ENCODE assay signal across 8 cellular contexts in the genomic region with DNA sequence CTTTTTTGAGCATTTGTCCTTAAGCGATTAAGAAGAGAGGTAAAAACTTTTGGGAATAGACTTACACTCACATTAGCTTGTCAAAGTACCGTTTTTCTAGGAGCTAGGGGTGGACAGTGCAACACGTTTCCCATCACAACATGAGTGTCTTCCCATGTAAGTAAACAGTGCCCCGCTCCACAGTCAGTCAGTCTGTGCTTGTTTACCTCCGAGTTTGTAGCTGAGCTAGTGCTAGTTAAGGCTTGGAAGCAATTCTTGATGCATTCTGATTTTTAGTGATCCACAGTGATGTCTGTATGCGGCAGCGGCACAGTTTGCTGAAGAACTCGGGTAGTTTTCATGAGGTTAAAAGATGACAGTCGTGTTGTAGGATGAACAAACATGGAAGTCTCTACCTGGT. TPM values are rescaled to one million over a fixed set of nuclear protein-coding genes. Genes with fewer than 3 reads are reported as not detected.
DNase-seq lines count a peak whose midpoint lies in the region; ATAC-seq and TF ChIP-seq lines count a peak whose summit lies in the region.

No MANE protein-coding gene starts in this region.

- H3K9me3 ChIP-seq in fibroblast of lung (ENCODE audit: control insufficient read depth, insufficient read depth, low read depth, low read length) = no peaks in the 10 kb centered on the region
- H3K9me3 ChIP-seq in prostate gland = no peaks in the 10 kb centered on the region

- peaks cover 53% of the 10 kb centered on the region for H3K4me1 Mint-ChIP-seq in activated naive CD4-positive, alpha-beta T cell treated with anti-CD3 and anti-CD28 coated beads, Interleukin-2, amount 50 U/mL, for 24 hours
- peaks cover 22% of the 10 kb centered on the region for H3K4me1 Mint-ChIP-seq in T-helper 2 cell treated with Interferon-gamma antibody and Interleukin-4, amounts not matched to agents 5 μg/mL and 100 μg/mL, for 36 hours (ENCODE audit: low read depth)

- H3K4me2 ChIP-seq in fibroblast of lung (ENCODE audit: extremely low read depth, insufficient read depth, low read length) = peak overlapping the region; percentile 77

- H3K79me2 ChIP-seq in fibroblast of lung (ENCODE audit: control insufficient read depth, insufficient read depth, low read length) = peaks cover 47% of the 10 kb centered on the region

- peaks cover 2% of the 10 kb centered on the region for H3K36me3 Mint-ChIP-seq in activated naive CD4-positive, alpha-beta T cell treated with anti-CD3 and anti-CD28 coated beads, Interleukin-2, amount 50 U/mL, for 24 hours
- peaks cover 3% of the 10 kb centered on the region for H3K36me3 Mint-ChIP-seq in T-helper 2 cell treated with Interferon-gamma antibody and Interleukin-4, amounts not matched to agents 5 μg/mL and 100 μg/mL, for 36 hours (ENCODE audit: low read depth)

- H3K27ac Mint-ChIP-seq in activated naive CD4-positive, alpha-beta T cell treated with anti-CD3 and anti-CD28 coated beads, Interleukin-2, amount 50 U/mL, for 24 hours = peak overlapping the region; percentile 95
- peak overlapping the region; percentile 95 for H3K27ac Mint-ChIP-seq in T-helper 2 cell treated with Interferon-gamma antibody and Interleukin-4, amounts not matched to agents 5 μg/mL and 100 μg/mL, for 36 hours

- H3K4me3 ChIP-seq in fibroblast of lung (replicated peaks in 1 of 4; ENCODE audit: control extremely low read depth in 1 of 4, insufficient read depth in 1 of 4, low read depth in 3 of 4, low read length in 4 of 4) (peak overlapping the region; percentile 70 to 82 (median 80)), prostate gland (peak overlapping the region; percentile 61 to 78)

- ATAC-seq in HG03108 (IDR thresholded peaks at IDR 0.05; ENCODE audit: unreplicated experiment) (no peak), HG02763 (IDR thresholded peaks at IDR 0.05; ENCODE audit: unreplicated experiment) (no peak)

- intact Hi-C loops in prostate gland (cut with DNase I) = no loop called here

- H3K9ac ChIP-seq in fibroblast of lung (ENCODE audit: insufficient read depth, low read length) = peak overlapping the region; percentile 96

- H3K27me3 ChIP-seq in fibroblast of lung (ENCODE audit: control insufficient read depth, insufficient read depth, low read length) = no peaks in the 10 kb centered on the region
- no peaks in the 10 kb centered on the region for H3K27me3 ChIP-seq in prostate gland (replicated peaks; ENCODE audit: insufficient read depth)

- no peak for DNase-seq in activated naive CD4-positive, alpha-beta T cell treated with Interleukin-2 at 50 U/mL for 16 hours
- no peak for DNase-seq in T-helper 2 cell treated with Interferon-gamma antibody and Interleukin-4, amounts not matched to agents 5 μg/mL and 100 μg/mL, for 36 hours (ENCODE audit: low spot score)
- DNase-seq in fibroblast of lung (ENCODE audit: low read depth in 2 of 2) (peak; percentile 18 to 26), prostate gland (ENCODE audit: low spot score) (peak; percentile 8), ureter (ENCODE audit: low spot score) (no peak)

- no peaks in the 10 kb centered on the region for H4K20me1 ChIP-seq in fibroblast of lung (ENCODE audit: control insufficient read depth, extremely low read depth, insufficient read depth, low read length)

- H3K36me3 ChIP-seq in fibroblast of lung (ENCODE audit: control insufficient read depth, insufficient read depth, low read length) (no peaks in the 10 kb centered on the region), prostate gland (no peaks in the 10 kb centered on the region)

- TF ChIP-seq CTCF in fibroblast of lung (conservative IDR thresholded peaks at IDR 0.05 in 1 of 2, IDR thresholded peaks at IDR 0.05 in 1 of 2; ENCODE audit: low read depth in 1 of 2, low read length in 2 of 2) (no peak), prostate gland (IDR thresholded peaks at IDR 0.05) (no peak)

- H2AFZ ChIP-seq in fibroblast of lung (ENCODE audit: low read length) = peak overlapping the region; percentile 54

- no peaks in the 10 kb centered on the region for H3K27me3 Mint-ChIP-seq in activated naive CD4-positive, alpha-beta T cell treated with anti-CD3 and anti-CD28 coated beads, Interleukin-2, amount 50 U/mL, for 24 hours
- peaks cover 5% of the 10 kb centered on the region for H3K27me3 Mint-ChIP-seq in T-helper 2 cell treated with Interferon-gamma antibody and Interleukin-4, amounts not matched to agents 5 μg/mL and 100 μg/mL, for 36 hours (ENCODE audit: low read depth)

- no peak for TF ChIP-seq POLR2A in prostate gland (IDR thresholded peaks at IDR 0.05)

- peak overlapping the region; percentile 94 for H3K27ac ChIP-seq in fibroblast of lung (ENCODE audit: insufficient read depth, low read length)
- H3K27ac ChIP-seq in prostate gland = peak overlapping the region; percentile 96

- H3K4me3 Mint-ChIP-seq in activated naive CD4-positive, alpha-beta T cell treated with anti-CD3 and anti-CD28 coated beads, Interleukin-2, amount 50 U/mL, for 24 hours = peak overlapping the region; percentile 98
- peak overlapping the region; percentile 98 for H3K4me3 Mint-ChIP-seq in T-helper 2 cell treated with Interferon-gamma antibody and Interleukin-4, amounts not matched to agents 5 μg/mL and 100 μg/mL, for 36 hours

- 8% methylated on average over 9 of the region's 9 CpGs for WGBS in prostate gland

- no peaks in the 10 kb centered on the region for H3K9me3 Mint-ChIP-seq in activated naive CD4-positive, alpha-beta T cell treated with anti-CD3 and anti-CD28 coated beads, Interleukin-2, amount 50 U/mL, for 24 hours
- H3K9me3 Mint-ChIP-seq in T-helper 2 cell treated with Interferon-gamma antibody and Interleukin-4, amounts not matched to agents 5 μg/mL and 100 μg/mL, for 36 hours = no peaks in the 10 kb centered on the region

- H3K4me1 ChIP-seq in fibroblast of lung (ENCODE audit: control insufficient read depth, extremely low read depth, insufficient read depth, low read length) (no peaks in the 10 kb centered on the region), prostate gland (replicated peaks) (no peaks in the 10 kb centered on the region)

RNA-seq across cellular contexts. Expression of a gene that starts 0.9 kb away (rescaled TPM):
- total RNA-seq in fibroblast of lung (140 and 141 TPM in 2 replicates), prostate gland (10 to 100 TPM; 21.6 to 34.6 TPM), ureter (51.5 TPM)
- 15.6 and 30.5 TPM in 2 replicates for polyA plus RNA-seq in fibroblast of lung
- polyA plus RNA-seq in fibroblast of lung (2012) = 9.9 and 16.9 TPM in 2 replicates
- polyA minus RNA-seq in fibroblast of lung (ENCODE audit: low replicate concordance) = 3.0 and 33.7 TPM in 2 replicates

Comparison
In these comparisons a context has a peak if more than half of its experiments do, and no peak if none do; other contexts are left out.
1. DNase-seq: peak in fibroblast of lung (2 of 2) and prostate gland (single experiment); none in activated naive CD4-positive, alpha-beta T cell treated with Interleukin-2 at 50 U/mL for 16 hours (single experiment), T-helper 2 cell treated with Interferon-gamma antibody and Interleukin-4, amounts not matched to agents 5 μg/mL and 100 μg/mL, for 36 hours (single experiment) and ureter (single experiment).